8 cellular contexts compared by ENCODE assay signal in the genomic region with DNA sequence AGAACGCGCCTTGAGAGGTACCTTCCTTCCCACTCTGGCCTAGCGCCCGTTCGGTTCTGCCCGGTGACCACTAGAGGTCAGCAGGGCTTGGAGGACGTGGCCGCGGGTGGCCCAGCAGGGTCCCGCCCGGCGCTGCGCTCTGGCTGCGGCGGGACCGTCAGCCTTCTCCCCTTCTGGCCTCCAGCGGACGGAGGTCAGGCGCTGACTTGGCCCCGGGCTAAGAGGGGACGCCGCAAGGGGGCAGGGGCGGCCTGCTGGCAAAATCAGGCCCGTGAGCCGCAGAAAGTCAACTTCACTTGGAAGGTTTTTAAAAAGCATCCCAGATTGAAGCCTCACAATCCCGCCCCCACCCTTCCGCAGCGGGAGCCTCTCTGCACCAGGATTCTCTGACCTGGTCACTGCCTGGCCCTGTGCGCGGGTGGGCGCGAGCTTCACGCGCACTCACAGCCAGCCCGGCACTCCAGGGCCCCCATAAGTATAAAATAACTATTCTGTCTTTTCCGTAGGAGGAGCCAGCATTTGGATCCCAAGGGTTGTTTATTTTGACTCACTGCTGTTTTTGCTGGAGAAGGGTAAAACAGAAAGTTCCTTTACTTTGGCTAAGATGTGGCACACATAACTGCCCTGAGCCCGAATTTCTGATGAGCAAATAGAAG. TPM values are rescaled to one million over a fixed set of nuclear protein-coding genes. Genes with fewer than 3 reads are reported as not detected.
DNase-seq lines count a peak whose midpoint lies in the region; ATAC-seq, FAIRE-seq and TF ChIP-seq lines count a peak whose summit lies in the region.

No MANE protein-coding gene starts in this region.

- no peak overlapping the region for H2BK120ac ChIP-seq in neuronal stem cell (ENCODE audit: low read depth, low read length)

- POLR2A ChIA-PET in A673 (lab: Charles Lee; ENCODE audit: low non-redundant PET): no interaction called here

- CTCF ChIA-PET in A673 (lab: Charles Lee): interaction anchor here (1.1 kb wide), 1 partner anchor 226 kb away, joined by 3 read pairs; no protein-coding TSS in a partner anchor

- H4K8ac ChIP-seq in neuronal stem cell (ENCODE audit: low read depth, low read length): no peak overlapping the region

- H2BK15ac ChIP-seq in neuronal stem cell (ENCODE audit: low read length): no peak overlapping the region

- no peak overlapping the region for H2AK5ac ChIP-seq in neuronal stem cell (ENCODE audit: low read depth, low read length)

- H3K27ac ChIP-seq in A673 (ENCODE audit: low read depth, low read length, poor library complexity, severe bottlenecking): no peak overlapping the region
- H3K27ac ChIP-seq in neuronal stem cell (replicated peaks; ENCODE audit: low read length): no peak overlapping the region
- peak overlapping the region; percentile 59 to 82 for H3K27ac ChIP-seq in testis

- H3K4me1 ChIP-seq in A673 (ENCODE audit: insufficient read depth, low read length, poor library complexity, severe bottlenecking) (peaks cover 11% of the 10 kb centered on the region), neuronal stem cell (ENCODE audit: control insufficient read depth in 2 of 2, insufficient read depth in 1 of 2, low read depth in 1 of 2, low read length in 2 of 2) (peaks cover 3 to 5% of the 10 kb centered on the region in 2 donors), testis (peaks cover 11% of the 10 kb centered on the region)

- H3K9me3 ChIP-seq in A673 (ENCODE audit: low read depth, low read length, poor library complexity, severe bottlenecking) (no peaks in the 10 kb centered on the region), neuronal stem cell (replicated peaks in 1 of 2; ENCODE audit: control insufficient read depth in 2 of 2, insufficient read depth in 1 of 2, low read depth in 1 of 2, low read length in 2 of 2) (no peaks in the 10 kb centered on the region), testis (no peaks in the 10 kb centered on the region)

- H3K18ac ChIP-seq in neuronal stem cell (ENCODE audit: low read length): no peak overlapping the region

- no peak overlapping the region for H4K91ac ChIP-seq in neuronal stem cell (ENCODE audit: low read depth, low read length, poor library complexity)

- H3K9ac ChIP-seq in neuronal stem cell (ENCODE audit: low read depth, low read length, poor library complexity): no peak overlapping the region

- no peak overlapping the region for H3K23ac ChIP-seq in neuronal stem cell (ENCODE audit: low read depth, low read length, poor library complexity)

- no peaks in the 10 kb centered on the region for H3K79me1 ChIP-seq in neuronal stem cell (ENCODE audit: low read depth, low read length)

- no peak overlapping the region for H3K4me2 ChIP-seq in neuronal stem cell (ENCODE audit: insufficient read depth, low read length, poor library complexity, severe bottlenecking)

- peak overlapping the region; percentile 85 for H2AFZ ChIP-seq in neuronal stem cell (ENCODE audit: low read length)

- H2BK5ac ChIP-seq in neuronal stem cell (ENCODE audit: low read length): no peak overlapping the region

- no peak overlapping the region for H2BK12ac ChIP-seq in neuronal stem cell (ENCODE audit: low read length)

- FAIRE-seq in H54 (lab: Jason Lieb, UNC) (peak; percentile 27), frontal cortex (lab: Jason Lieb, UNC) (no peak)

- BruUV-seq in A673 (replicated peaks; lab: Mats Ljungman, UMichigan): no TSS peak

- DNase-seq in A673 (ENCODE audit: low spot score) (peak; percentile 66), H54 (ENCODE audit: insufficient read length, low spot score) (peak; percentile 44), RKO (ENCODE audit: low spot score) (peak; percentile 69), frontal cortex (ENCODE audit: low spot score in 2 of 2) (peak; percentile 56 to 76), neuronal stem cell (ENCODE audit: low spot score) (peak; percentile 88), testis (peak; percentile 87)
- DNase-seq in activated gamma-delta T cell treated with anti-CD3 and anti-CD28 coated beads, Interleukin-2, amount 50 U/mL, for 16 hours (ENCODE audit: low read depth): peak; percentile 45

- H3K4me3 ChIP-seq in A673 (ENCODE audit: low read depth, low read length, poor library complexity, severe bottlenecking): peak overlapping the region; percentile 38
- no peak overlapping the region for H3K4me3 ChIP-seq in neuronal stem cell (ENCODE audit: low read length in 2 of 2)
- H3K4me3 ChIP-seq in testis: peak overlapping the region; percentile 43 to 58

- intact Hi-C loops in A673 (cut with micrococcal nuclease; ENCODE audit: unreplicated experiment) (loop anchor here (1.0 to 5.0 kb wide), 2 partner anchors 146 to 225 kb away; no protein-coding TSS in a partner anchor), testis (cut with DNase I; ENCODE audit: low total_unique reads) (loop anchor here (5.0 kb wide), 1 partner anchor 221 kb away; no protein-coding TSS in a partner anchor)

- TF ChIP-seq CTCF in A673 (conservative IDR thresholded peaks at IDR 0.05; ENCODE audit: low read depth, low read length) (peak; percentile 89), testis (IDR thresholded peaks at IDR 0.05) (peak; percentile 84 to 93 (median 87))

- H3K27me3 ChIP-seq in A673 (replicated peaks; ENCODE audit: insufficient read depth, low read depth, low read length, poor library complexity) (no peaks in the 10 kb centered on the region), neuronal stem cell (ENCODE audit: control insufficient read depth in 3 of 3, insufficient read depth in 3 of 3, low read depth in 1 of 3, low read length in 3 of 3) (no peaks in the 10 kb centered on the region), testis (no peaks in the 10 kb centered on the region)

- no CpG with 5 or more reads among the region's 37 CpGs for WGBS in neuronal stem cell (ENCODE audit: extremely low coverage in 2 of 2, insufficient read length in 2 of 2, insufficient replicate concordance in 1 of 2), 2 donors
- 2% methylated on average over 16 to 35 of the region's 37 CpGs for WGBS in testis, 2 donors

- no peak overlapping the region for H3K4ac ChIP-seq in neuronal stem cell (ENCODE audit: low read length)

- no peak overlapping the region for H3K14ac ChIP-seq in neuronal stem cell (ENCODE audit: low read length)

- ATAC-seq in GM19452 (IDR thresholded peaks at IDR 0.05; ENCODE audit: unreplicated experiment): no peak

- H3K36me3 ChIP-seq in A673 (ENCODE audit: insufficient read depth, low read length, poor library complexity, severe bottlenecking) (no peaks in the 10 kb centered on the region), neuronal stem cell (replicated peaks in 1 of 2; ENCODE audit: control insufficient read depth in 2 of 2, insufficient read depth in 2 of 2, low read length in 2 of 2) (no peaks in the 10 kb centered on the region), testis (ENCODE audit: low read depth, missing control alignments) (no peaks in the 10 kb centered on the region)

- TF ChIP-seq POLR2A in H54 (IDR thresholded peaks at IDR 0.05; ENCODE audit: low read depth, low read length) (no peak), testis (IDR thresholded peaks at IDR 0.05) (no peak)

RNA-seq across cellular contexts. Expression of gene ZBTB16, which starts 23.2 kb away (rescaled TPM):
- 12.0 and 14.1 TPM in 2 replicates for total RNA-seq in A673 (2021)
- 3.7 TPM for total RNA-seq in frontal cortex
- polyA plus RNA-seq in neuronal stem cell (2013, experiment 1 of 2): 18.2 TPM
- polyA plus RNA-seq in neuronal stem cell (2013, experiment 2 of 2): 19.2 TPM
- total RNA-seq in testis: 10 to 100 TPM; 51.5 to 88.5 TPM
- polyA plus RNA-seq in testis (ENCODE audit: insufficient read depth, low read depth, low replicate concordance): 11.4 TPM

Comparison
In these comparisons a context has a peak if more than half of its experiments do, and no peak if none do; other contexts are left out.
1. H3K27ac ChIP-seq: peak in testis (2 of 2); none in A673 (single experiment) and neuronal stem cell (single experiment).
2. H3K4me3 ChIP-seq: peak in A673 (single experiment) and testis (2 of 2); none in neuronal stem cell (0 of 2).
3. Peak in every context shown above with its lines, with median percentiles within 50 percentile points of each other: DNase-seq.